Comparison of ENCODE assay signal across 8 cellular contexts in the genomic region with DNA sequence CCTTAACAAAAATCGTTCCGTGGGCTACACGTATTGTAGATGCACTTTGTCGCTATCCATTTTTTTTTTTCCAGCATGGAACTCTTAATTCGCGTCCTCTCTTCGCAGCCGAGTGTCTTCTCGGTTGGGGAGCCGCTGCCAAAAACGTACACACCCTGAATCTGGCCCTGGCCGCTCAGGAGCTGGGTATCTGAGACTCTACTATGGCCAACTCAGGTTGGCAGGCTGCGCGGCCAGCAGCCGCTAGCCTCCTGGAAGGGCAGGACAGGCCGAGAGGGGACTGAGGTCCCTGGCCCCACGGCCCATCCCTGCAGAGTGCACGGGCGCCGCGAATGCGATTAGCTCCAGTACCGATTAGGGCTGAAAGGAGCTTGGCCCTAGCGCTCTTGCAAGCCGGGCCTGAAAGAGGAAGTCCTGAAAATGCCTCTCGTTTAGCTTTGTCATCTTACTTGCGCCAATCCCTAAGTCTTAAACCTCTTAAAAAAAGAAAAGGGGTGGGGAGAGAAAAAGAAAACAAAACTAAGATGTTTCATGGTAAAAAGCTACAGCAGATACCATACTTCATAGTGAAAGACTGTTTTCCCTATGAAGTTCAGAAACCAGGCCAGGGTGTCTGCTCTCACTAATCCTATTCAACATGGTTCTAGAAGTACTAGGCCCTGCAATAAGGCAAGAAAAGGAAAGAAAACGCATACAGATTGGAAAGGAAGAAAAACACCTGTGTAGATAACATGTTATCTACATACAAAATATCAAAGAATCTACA.
DNase-seq lines count a peak whose midpoint lies in the region; ATAC-seq and TF ChIP-seq lines count a peak whose summit lies in the region.

No MANE protein-coding gene starts in this region.

- TF ChIP-seq CTCF in GM12864 (IDR thresholded peaks at IDR 0.05; ENCODE audit: low read depth, low read length, missing control alignments) (no peak), HCT116 (IDR thresholded peaks at IDR 0.05 in 2 of 3, conservative IDR thresholded peaks at IDR 0.05 in 1 of 3; ENCODE audit: borderline replicate concordance in 1 of 3, insufficient read depth in 1 of 3, low read depth in 2 of 3, low read length in 2 of 3) (no peak), fibroblast of lung (conservative IDR thresholded peaks at IDR 0.05 in 1 of 2, IDR thresholded peaks at IDR 0.05 in 1 of 2; ENCODE audit: low read depth in 1 of 2, low read length in 2 of 2) (no peak), neural progenitor cell (IDR thresholded peaks at IDR 0.05) (no peak), suprapubic skin (IDR thresholded peaks at IDR 0.05) (no peak)

- H2AFZ ChIP-seq in HCT116 (ENCODE audit: low read depth, low read length, poor library complexity, severe bottlenecking) (no peak overlapping the region), fibroblast of lung (ENCODE audit: low read length) (peak overlapping the region; percentile 13), neural progenitor cell (replicated peaks) (peak overlapping the region; percentile 74)

- RAD21 ChIA-PET in HCT116 (lab: Charles Lee; ENCODE audit: low non-redundant PET in 1 of 2, low total read pairs in 2 of 2, uncharacterized antibody in 2 of 2, unreplicated experiment in 2 of 2) = interaction anchor here in 1 of 2 experiments (0.8 kb wide), 1 partner anchor 104 kb away, joined by 3 read pairs; no protein-coding TSS in a partner anchor

- H3K27me3 ChIP-seq in HCT116 (ENCODE audit: insufficient read depth, low read length) (no peaks in the 10 kb centered on the region), fibroblast of lung (ENCODE audit: control insufficient read depth, insufficient read depth, low read length) (no peaks in the 10 kb centered on the region), neural progenitor cell (peaks cover 25% of the 10 kb centered on the region), suprapubic skin (no peaks in the 10 kb centered on the region)

- H3K4me3 ChIP-seq in GM12864 (ENCODE audit: low read depth, low read length) (peak overlapping the region; percentile 63), HCT116 (replicated peaks in 1 of 2; ENCODE audit: low read depth in 1 of 2, low read length in 2 of 2) (peak overlapping the region; percentile 26 to 30; a peak in 3 of 4 replicates), fibroblast of lung (replicated peaks in 1 of 4; ENCODE audit: control extremely low read depth in 1 of 4, insufficient read depth in 1 of 4, low read depth in 3 of 4, low read length in 4 of 4) (peak overlapping the region in 2 of 4 experiments; percentile 34 to 51), neural progenitor cell (peak overlapping the region; percentile 88), suprapubic skin (peak overlapping the region; percentile 80)

- no peak for TF ChIP-seq EP300 in suprapubic skin (IDR thresholded peaks at IDR 0.05)

- peak overlapping the region; percentile 59 for H3K4me2 ChIP-seq in HCT116 (ENCODE audit: low read length)
- peak overlapping the region; percentile 28 for H3K4me2 ChIP-seq in fibroblast of lung (ENCODE audit: extremely low read depth, insufficient read depth, low read length)
- peak overlapping the region; percentile 78 for H3K4me2 ChIP-seq in neural progenitor cell

- H3K4me1 Mint-ChIP-seq in activated T-cell treated with anti-CD3 and anti-CD28 coated beads, Interleukin-2, amount 50 U/mL, for 72 hours (ENCODE audit: low read depth) = peaks cover 34% of the 10 kb centered on the region
- peaks cover 27% of the 10 kb centered on the region for H3K4me1 Mint-ChIP-seq in neural progenitor cell

- DNase-seq in GM12864 (ENCODE audit: low read depth) (peak; percentile 90), HCT116 (ENCODE audit: low read depth, low spot score) (no peak), NCI-H774 (lab: John Stamatoyannopoulos, UW) (peak; percentile 31), fibroblast of lung (ENCODE audit: low read depth in 2 of 2) (peak; percentile 35 to 55), neural progenitor cell (ENCODE audit: low spot score) (peak; percentile 74), suprapubic skin (ENCODE audit: low spot score in 2 of 2) (peak in 1 of 2 donors; percentile 71), NCI-H1930 (lab: John Stamatoyannopoulos, UW) (no peak)
- DNase-seq in activated T-cell treated with anti-CD3 and anti-CD28 coated beads, Interleukin-2, amount 50 U/mL, for 72 hours = peak; percentile 60 to 62

- H3K9ac ChIP-seq in HCT116 (ENCODE audit: low read length) (peak overlapping the region; percentile 35), fibroblast of lung (ENCODE audit: insufficient read depth, low read length) (no peak overlapping the region), neural progenitor cell (no peak overlapping the region)

- no peaks in the 10 kb centered on the region for H3K9me2 ChIP-seq in HCT116 (ENCODE audit: insufficient read depth)

- no peak for TF ChIP-seq POLR2A in HCT116 (IDR thresholded peaks at IDR 0.05; ENCODE audit: borderline replicate concordance, extremely low read depth, insufficient read depth, insufficient read length)
- no peak for TF ChIP-seq POLR2A in suprapubic skin (IDR thresholded peaks at IDR 0.05)

- peak overlapping the region; percentile 100 for H3K4me3 Mint-ChIP-seq in activated T-cell treated with anti-CD3 and anti-CD28 coated beads, Interleukin-2, amount 50 U/mL, for 72 hours
- peak overlapping the region; percentile 94 for H3K4me3 Mint-ChIP-seq in neural progenitor cell

- intact Hi-C loops in HCT116 (cut with micrococcal nuclease) = no loop called here

- H3K9me3 Mint-ChIP-seq in activated T-cell treated with anti-CD3 and anti-CD28 coated beads, Interleukin-2, amount 50 U/mL, for 72 hours = peaks cover 2 to 3% of the 10 kb centered on the region in 2 donors
- H3K9me3 Mint-ChIP-seq in neural progenitor cell = peaks cover 11% of the 10 kb centered on the region

- CTCF ChIA-PET in HCT116 (lab: Charles Lee) = interaction anchor here (0.8 to 1.4 kb wide), 2 partner anchors 60 to 127 kb away, joined by 3 read pairs; no protein-coding TSS in a partner anchor

- H3K4me1 ChIP-seq in HCT116 (ENCODE audit: control insufficient read depth in 1 of 2, insufficient read depth in 2 of 2, low read length in 2 of 2) (peaks cover 6 to 16% of the 10 kb centered on the region in 2 experiments), fibroblast of lung (ENCODE audit: control insufficient read depth, extremely low read depth, insufficient read depth, low read length) (peaks cover 9% of the 10 kb centered on the region), neural progenitor cell (peaks cover 18% of the 10 kb centered on the region), suprapubic skin (peaks cover 19% of the 10 kb centered on the region)

- H3F3A ChIP-seq in neural progenitor cell (ENCODE audit: low read depth) = peaks cover 36% of the 10 kb centered on the region

- ATAC-seq in HCT116 = no peak
- peak; percentile 49 to 60 for ATAC-seq in activated T-cell treated with anti-CD3 and anti-CD28 coated beads, Interleukin-2, amount 50 U/mL, for 72 hours (replicated peaks in 1 of 2)

- H3K27ac ChIP-seq in HCT116 (ENCODE audit: low read depth, low read length) = peak overlapping the region; percentile 63
- no peak overlapping the region for H3K27ac ChIP-seq in fibroblast of lung (ENCODE audit: insufficient read depth, low read length)
- H3K27ac ChIP-seq in neural progenitor cell = no peak overlapping the region
- peak overlapping the region; percentile 91 for H3K27ac ChIP-seq in suprapubic skin

- H3K27ac Mint-ChIP-seq in activated T-cell treated with anti-CD3 and anti-CD28 coated beads, Interleukin-2, amount 50 U/mL, for 72 hours = peak overlapping the region; percentile 89
- H3K27ac Mint-ChIP-seq in neural progenitor cell = peak overlapping the region; percentile 96

- peaks cover 5 to 13% of the 10 kb centered on the region in 2 donors for H3K36me3 Mint-ChIP-seq in activated T-cell treated with anti-CD3 and anti-CD28 coated beads, Interleukin-2, amount 50 U/mL, for 72 hours (ENCODE audit: insufficient read depth in 2 of 2)
- peaks cover 4% of the 10 kb centered on the region for H3K36me3 Mint-ChIP-seq in neural progenitor cell

- TF ChIP-seq RAD21 in HCT116 (IDR thresholded peaks at IDR 0.05; ENCODE audit: low read depth) = no peak

- H3K79me2 ChIP-seq in HCT116 (ENCODE audit: insufficient read depth, low read length) (peaks cover 33% of the 10 kb centered on the region), fibroblast of lung (ENCODE audit: control insufficient read depth, insufficient read depth, low read length) (peaks cover 25% of the 10 kb centered on the region), neural progenitor cell (ENCODE audit: low read depth) (peaks cover 7% of the 10 kb centered on the region)

- no peaks in the 10 kb centered on the region for H3K27me3 Mint-ChIP-seq in activated T-cell treated with anti-CD3 and anti-CD28 coated beads, Interleukin-2, amount 50 U/mL, for 72 hours (ENCODE audit: low read depth)
- H3K27me3 Mint-ChIP-seq in neural progenitor cell (ENCODE audit: insufficient read depth, low read depth) = peaks cover 2% of the 10 kb centered on the region

- BruUV-seq in HCT116 (replicated peaks; lab: Mats Ljungman, UMichigan) = no TSS peak

- H4K20me1 ChIP-seq in HCT116 (ENCODE audit: insufficient read depth) = no peaks in the 10 kb centered on the region
- no peaks in the 10 kb centered on the region for H4K20me1 ChIP-seq in fibroblast of lung (ENCODE audit: control insufficient read depth, extremely low read depth, insufficient read depth, low read length)
- H4K20me1 ChIP-seq in neural progenitor cell (ENCODE audit: low read depth) = peaks cover 28% of the 10 kb centered on the region

- no peaks in the 10 kb centered on the region for H3K36me3 ChIP-seq in HCT116 (ENCODE audit: control insufficient read depth in 1 of 2, insufficient read depth in 2 of 2, low read length in 2 of 2)
- peaks cover 3% of the 10 kb centered on the region for H3K36me3 ChIP-seq in fibroblast of lung (ENCODE audit: control insufficient read depth, insufficient read depth, low read length)
- no peaks in the 10 kb centered on the region for H3K36me3 ChIP-seq in neural progenitor cell
- no peaks in the 10 kb centered on the region for H3K36me3 ChIP-seq in suprapubic skin

- 14% methylated on average over 28 of the region's 28 CpGs for WGBS in suprapubic skin

- POLR2A ChIA-PET in HCT116 (lab: Charles Lee) = interaction anchor here (1.0 kb wide), 1 partner anchor 94 kb away, joined by 4 read pairs; no protein-coding TSS in a partner anchor

- H3K9me3 ChIP-seq in HCT116 (ENCODE audit: control insufficient read depth in 1 of 2, insufficient read depth in 1 of 2, low read depth in 1 of 2, low read length in 2 of 2) (no peaks in the 10 kb centered on the region), fibroblast of lung (ENCODE audit: control insufficient read depth, insufficient read depth, low read depth, low read length) (no peaks in the 10 kb centered on the region), neural progenitor cell (ENCODE audit: low read depth) (peaks cover 8% of the 10 kb centered on the region), suprapubic skin (no peaks in the 10 kb centered on the region)

TF ChIP-seq in HCT116, 20 proteins besides CTCF, POLR2A, EP300 and RAD21 (continues in another document):
- no peak for TF ChIP-seq ZNF274 (IDR thresholded peaks at IDR 0.05; ENCODE audit: low read depth, low read length)

Comparison
In these comparisons a context has a peak if more than half of its experiments do, and no peak if none do; other contexts are left out.
1. DNase-seq: peak in GM12864 (single experiment), NCI-H774 (single experiment), activated T-cell treated with anti-CD3 and anti-CD28 coated beads, Interleukin-2, amount 50 U/mL, for 72 hours (2 of 2), fibroblast of lung (2 of 2) and neural progenitor cell (single experiment); none in HCT116 (single experiment) and NCI-H1930 (0 of 2).
2. H3K27ac ChIP-seq: peak in HCT116 (single experiment) and suprapubic skin (single experiment); none in fibroblast of lung (single experiment) and neural progenitor cell (single experiment).
3. H3K4me2 ChIP-seq: peak in every context shown above with its lines; median percentile 78 in neural progenitor cell; 59 in HCT116; 28 in fibroblast of lung.